1 cellular context compared by ENCODE assay signal in the genomic region with DNA sequence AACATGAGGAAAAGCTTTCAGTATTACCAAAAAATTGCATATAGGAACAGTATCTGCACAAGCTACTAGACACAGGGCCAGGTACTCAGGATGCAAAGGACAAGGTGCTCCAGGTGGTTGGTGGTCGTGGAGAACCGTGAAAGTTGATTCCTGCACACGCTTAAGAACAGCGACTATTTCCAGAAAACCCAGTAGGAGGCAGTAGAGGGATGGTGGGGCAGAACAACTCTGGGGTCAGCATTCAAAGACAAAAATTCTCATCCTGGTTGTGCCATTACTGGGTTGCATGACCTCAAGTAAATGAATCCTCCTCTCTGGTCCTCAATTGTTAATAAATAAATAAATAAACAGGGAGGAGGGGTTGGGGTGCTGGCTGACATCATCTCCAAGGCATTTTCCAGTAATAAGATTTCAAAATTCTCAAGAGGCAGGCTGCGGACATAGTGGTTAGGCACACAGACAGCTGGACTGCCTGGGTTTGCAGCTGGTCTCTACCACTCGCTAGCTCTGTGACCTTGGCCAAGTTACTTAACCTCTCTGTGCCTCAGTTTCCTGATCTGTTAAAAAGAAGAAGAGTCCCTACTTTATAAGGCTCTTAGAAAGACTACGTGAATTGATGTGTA.
TF ChIP-seq lines count a peak whose summit lies in the region.

No MANE protein-coding gene starts in this region.

TF ChIP-seq in GM12878, 131 proteins besides CTCF, POLR2A, EP300 and RAD21 (continued from another document):
- TF ChIP-seq, protein P1, sequence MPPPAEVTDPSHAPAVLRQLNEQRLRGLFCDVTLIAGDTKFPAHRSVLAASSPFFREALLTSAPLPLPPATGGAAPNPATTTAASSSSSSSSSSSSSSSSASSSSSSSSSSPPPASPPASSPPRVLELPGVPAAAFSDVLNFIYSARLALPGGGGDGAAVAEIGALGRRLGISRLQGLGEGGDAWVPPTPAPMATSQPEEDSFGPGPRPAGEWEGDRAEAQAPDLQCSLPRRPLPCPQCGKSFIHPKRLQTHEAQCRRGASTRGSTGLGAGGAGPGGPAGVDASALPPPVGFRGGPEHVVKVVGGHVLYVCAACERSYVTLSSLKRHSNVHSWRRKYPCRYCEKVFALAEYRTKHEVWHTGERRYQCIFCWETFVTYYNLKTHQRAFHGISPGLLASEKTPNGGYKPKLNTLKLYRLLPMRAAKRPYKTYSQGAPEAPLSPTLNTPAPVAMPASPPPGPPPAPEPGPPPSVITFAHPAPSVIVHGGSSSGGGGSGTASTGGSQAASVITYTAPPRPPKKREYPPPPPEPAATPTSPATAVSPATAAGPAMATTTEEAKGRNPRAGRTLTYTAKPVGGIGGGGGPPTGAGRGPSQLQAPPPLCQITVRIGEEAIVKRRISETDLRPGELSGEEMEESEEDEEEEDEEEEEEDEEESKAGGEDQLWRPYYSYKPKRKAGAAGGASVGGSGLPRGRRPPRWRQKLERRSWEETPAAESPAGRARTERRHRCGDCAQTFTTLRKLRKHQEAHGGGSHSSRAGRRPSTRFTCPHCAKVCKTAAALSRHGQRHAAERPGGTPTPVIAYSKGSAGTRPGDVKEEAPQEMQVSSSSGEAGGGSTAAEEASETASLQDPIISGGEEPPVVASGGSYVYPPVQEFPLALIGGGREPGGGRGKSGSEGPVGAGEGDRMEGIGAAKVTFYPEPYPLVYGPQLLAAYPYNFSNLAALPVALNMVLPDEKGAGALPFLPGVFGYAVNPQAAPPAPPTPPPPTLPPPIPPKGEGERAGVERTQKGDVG (CRISPR knock-in tag; IDR thresholded peaks at IDR 0.05), result no peak
- TF ChIP-seq JUND (IDR thresholded peaks at IDR 0.05; ENCODE audit: low read depth, low read length) (no peak), FOXM1 (IDR thresholded peaks at IDR 0.05; ENCODE audit: low read depth, low read length) (no peak), MEF2A (IDR thresholded peaks at IDR 0.05; ENCODE audit: insufficient read depth, low read depth, low read length) (no peak), TAF1 (IDR thresholded peaks at IDR 0.05; ENCODE audit: borderline replicate concordance, low read depth, low read length) (no peak), ZNF274 (IDR thresholded peaks at IDR 0.05; ENCODE audit: insufficient read depth, insufficient read length) (no peak), ZBED1 (IDR thresholded peaks at IDR 0.05; ENCODE audit: borderline replicate concordance) (no peak), POU2F2 (IDR thresholded peaks at IDR 0.05; ENCODE audit: borderline replicate concordance, low read depth, low read length) (no peak), YY1 (IDR thresholded peaks at IDR 0.05; ENCODE audit: low read depth, low read length) (no peak), TBL1XR1 (IDR thresholded peaks at IDR 0.05; ENCODE audit: low read depth, low read length) (no peak)
- TF ChIP-seq, protein P2, sequence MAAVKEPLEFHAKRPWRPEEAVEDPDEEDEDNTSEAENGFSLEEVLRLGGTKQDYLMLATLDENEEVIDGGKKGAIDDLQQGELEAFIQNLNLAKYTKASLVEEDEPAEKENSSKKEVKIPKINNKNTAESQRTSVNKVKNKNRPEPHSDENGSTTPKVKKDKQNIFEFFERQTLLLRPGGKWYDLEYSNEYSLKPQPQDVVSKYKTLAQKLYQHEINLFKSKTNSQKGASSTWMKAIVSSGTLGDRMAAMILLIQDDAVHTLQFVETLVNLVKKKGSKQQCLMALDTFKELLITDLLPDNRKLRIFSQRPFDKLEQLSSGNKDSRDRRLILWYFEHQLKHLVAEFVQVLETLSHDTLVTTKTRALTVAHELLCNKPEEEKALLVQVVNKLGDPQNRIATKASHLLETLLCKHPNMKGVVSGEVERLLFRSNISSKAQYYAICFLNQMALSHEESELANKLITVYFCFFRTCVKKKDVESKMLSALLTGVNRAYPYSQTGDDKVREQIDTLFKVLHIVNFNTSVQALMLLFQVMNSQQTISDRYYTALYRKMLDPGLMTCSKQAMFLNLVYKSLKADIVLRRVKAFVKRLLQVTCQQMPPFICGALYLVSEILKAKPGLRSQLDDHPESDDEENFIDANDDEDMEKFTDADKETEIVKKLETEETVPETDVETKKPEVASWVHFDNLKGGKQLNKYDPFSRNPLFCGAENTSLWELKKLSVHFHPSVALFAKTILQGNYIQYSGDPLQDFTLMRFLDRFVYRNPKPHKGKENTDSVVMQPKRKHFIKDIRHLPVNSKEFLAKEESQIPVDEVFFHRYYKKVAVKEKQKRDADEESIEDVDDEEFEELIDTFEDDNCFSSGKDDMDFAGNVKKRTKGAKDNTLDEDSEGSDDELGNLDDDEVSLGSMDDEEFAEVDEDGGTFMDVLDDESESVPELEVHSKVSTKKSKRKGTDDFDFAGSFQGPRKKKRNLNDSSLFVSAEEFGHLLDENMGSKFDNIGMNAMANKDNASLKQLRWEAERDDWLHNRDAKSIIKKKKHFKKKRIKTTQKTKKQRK (IDR thresholded peaks at IDR 0.05; ENCODE audit: low read depth, low read length), result no peak
